1 cellular context compared by ENCODE assay signal in genomic region chr9:127937383-127938297, GRCh38.
A peak's percentile ranks its signal among the peaks of the same experiment; 100 is the strongest.
TF ChIP-seq lines count a peak whose summit lies in the region.

TSS of gene DPM2 (minus strand) at chr9:127937854. CDS start at chr9:127937820, 34 bp downstream.

TF ChIP-seq in K562, 482 proteins besides CTCF, POLR2A, EP300 and RAD21 (continued from another document and continues in another):
- no peak for TF ChIP-seq ZNF696 (CRISPR knock-in tag; conservative IDR thresholded peaks at IDR 0.05)
- no peak for TF ChIP-seq MAFF (IDR thresholded peaks at IDR 0.05; ENCODE audit: low read length)
- no peak for TF ChIP-seq ZBTB2 (IDR thresholded peaks at IDR 0.05)
- TF ChIP-seq ZBTB43 (CRISPR knock-in tag; IDR thresholded peaks at IDR 0.05) = no peak
- TF ChIP-seq ZNF212 (CRISPR knock-in tag; IDR thresholded peaks at IDR 0.05) = no peak
- TF ChIP-seq ELF1 (tag; IDR thresholded peaks at IDR 0.05) = peak; percentile 99
- TF ChIP-seq STAG1 (CRISPR knock-in tag; IDR thresholded peaks at IDR 0.05; ENCODE audit: borderline replicate concordance) = 0 out of 2 replicates have a peak, but pooled peaks have one; percentile 12
- no peak for TF ChIP-seq KAT8 (IDR thresholded peaks at IDR 0.05; ENCODE audit: low read depth)
- TF ChIP-seq ZNF395 (CRISPR knock-in tag; IDR thresholded peaks at IDR 0.05) = peak; percentile 75; the same call in 1 of the 2 replicates
- no peak for TF ChIP-seq HDAC6 (IDR thresholded peaks at IDR 0.05; ENCODE audit: low read depth, low read length)
- TF ChIP-seq PATZ1 (CRISPR knock-in tag; IDR thresholded peaks at IDR 0.05; ENCODE audit: borderline replicate concordance) = no peak
- TF ChIP-seq CREB5 (CRISPR knock-in tag; IDR thresholded peaks at IDR 0.05) = no peak
- TF ChIP-seq FOXJ3 (CRISPR knock-in tag; IDR thresholded peaks at IDR 0.05) = no peak
- peak; percentile 62 to 69 for TF ChIP-seq NRF1 (conservative IDR thresholded peaks at IDR 0.05 in 1 of 2, IDR thresholded peaks at IDR 0.05 in 1 of 2)
- TF ChIP-seq GTF2A2 (tag; IDR thresholded peaks at IDR 0.05) = no peak
- TF ChIP-seq ZNF79 (CRISPR knock-in tag; IDR thresholded peaks at IDR 0.05; ENCODE audit: low read depth) = no peak
- peak; percentile 7 for TF ChIP-seq CHD4 (IDR thresholded peaks at IDR 0.05; ENCODE audit: insufficient read depth, insufficient replicate concordance, low read depth, low read length, poor library complexity, severe bottlenecking)
- TF ChIP-seq PYGO2 (tag; IDR thresholded peaks at IDR 0.05) = no peak
- no peak for TF ChIP-seq RBM34 (IDR thresholded peaks at IDR 0.05; ENCODE audit: borderline replicate concordance, insufficient read depth, low read length)
- no peak for TF ChIP-seq DNMT1 (IDR thresholded peaks at IDR 0.05)
- TF ChIP-seq BDP1 (IDR thresholded peaks at IDR 0.05; ENCODE audit: insufficient read depth, insufficient read length) = no peak
- TF ChIP-seq ETV1 (tag; conservative IDR thresholded peaks at IDR 0.05; ENCODE audit: low read depth) = peak; percentile 78
- peak; percentile 41 to 52; a peak in 2 of 4 replicates for TF ChIP-seq MAZ (CRISPR knock-in tag; conservative IDR thresholded peaks at IDR 0.05 in 1 of 2, IDR thresholded peaks at IDR 0.05 in 1 of 2)
- peak; percentile 41; the same call in 1 of the 2 replicates for TF ChIP-seq JUND (IDR thresholded peaks at IDR 0.05; ENCODE audit: borderline replicate concordance, low read depth, low read length)
- TF ChIP-seq JUND (tag; IDR thresholded peaks at IDR 0.05; ENCODE audit: borderline replicate concordance, low read depth, low read length) = no peak; the same call in 2 of the 3 replicates
- no peak for TF ChIP-seq TRIM24 (IDR thresholded peaks at IDR 0.05)
- no peak for TF ChIP-seq SMAD1 (IDR thresholded peaks at IDR 0.05; ENCODE audit: low read depth, low read length, partially characterized antibody)
- TF ChIP-seq ZBTB33 (CRISPR knock-in tag; IDR thresholded peaks at IDR 0.05) = no peak
- TF ChIP-seq ZC3H8 (IDR thresholded peaks at IDR 0.05) = no peak
- TF ChIP-seq RAD51 (IDR thresholded peaks at IDR 0.05; ENCODE audit: borderline replicate concordance, low read depth) = no peak
- TF ChIP-seq AFF4 (CRISPR knock-in tag; IDR thresholded peaks at IDR 0.05) = no peak
- TF ChIP-seq TRIM28 (IDR thresholded peaks at IDR 0.05) = no peak
- no peak for TF ChIP-seq ZMIZ1 (IDR thresholded peaks at IDR 0.05; ENCODE audit: low read depth in 2 of 2, low read length in 2 of 2)
- TF ChIP-seq HEY1 (CRISPR knock-in tag; IDR thresholded peaks at IDR 0.05; ENCODE audit: borderline replicate concordance) = no peak
- TF ChIP-seq KLF13 (tag; IDR thresholded peaks at IDR 0.05; ENCODE audit: borderline replicate concordance, low read depth) = peak; percentile 52; the same call in 1 of the 2 replicates
- TF ChIP-seq STAT5B (CRISPR knock-in tag; IDR thresholded peaks at IDR 0.05) = no peak
- TF ChIP-seq ATF1 (CRISPR knock-in tag; IDR thresholded peaks at IDR 0.05) = no peak
- peak; percentile 90 for TF ChIP-seq ATF1 (tag; IDR thresholded peaks at IDR 0.05)
- TF ChIP-seq POLR3A (IDR thresholded peaks at IDR 0.05; ENCODE audit: borderline replicate concordance, extremely low read depth, insufficient read depth, insufficient read length) = no peak
- TF ChIP-seq U2AF1 (optimal IDR thresholded peaks at IDR 0.05; ENCODE audit: low read depth, low read length) = no peak
- no peak for TF ChIP-seq PRMT5 (CRISPR knock-in tag; IDR thresholded peaks at IDR 0.05)
- TF ChIP-seq IRF1 (CRISPR knock-in tag; IDR thresholded peaks at IDR 0.05; ENCODE audit: borderline replicate concordance) = no peak
- peak; percentile 35; the same call in 1 of the 2 replicates for TF ChIP-seq RUNX1 (IDR thresholded peaks at IDR 0.05; ENCODE audit: low read depth)
- no peak for TF ChIP-seq ZNF740 (CRISPR knock-in tag; IDR thresholded peaks at IDR 0.05)
- TF ChIP-seq ZNF740 (tag; IDR thresholded peaks at IDR 0.05) = no peak
